Comparison of ENCODE assay signal across 8 cellular contexts in the genomic region with DNA sequence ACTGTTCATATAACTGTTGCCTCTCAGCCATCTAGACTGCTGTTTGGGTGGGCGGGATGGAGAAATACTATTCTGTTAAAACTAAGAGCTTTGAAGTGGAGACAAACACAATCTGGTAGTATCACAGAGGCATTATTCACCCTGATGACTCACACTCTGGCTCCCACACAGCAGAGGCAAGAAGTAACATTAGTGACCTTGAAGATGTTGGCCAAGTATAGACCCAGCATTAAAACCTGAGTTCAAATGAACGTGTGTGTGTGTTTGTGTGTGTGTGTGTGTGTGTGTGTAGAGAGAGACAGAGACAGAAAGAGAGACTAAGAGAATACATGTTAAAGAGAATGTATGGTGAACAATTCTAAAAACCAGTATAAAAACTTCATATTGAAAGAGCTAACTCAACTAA. TPM values are rescaled to one million over a fixed set of nuclear protein-coding genes. Genes with fewer than 3 reads are reported as not detected.
DNase-seq lines count a peak whose midpoint lies in the region; ATAC-seq, FAIRE-seq and TF ChIP-seq lines count a peak whose summit lies in the region.

No MANE protein-coding gene starts in this region.

- TF ChIP-seq RAD21 in K562 (CRISPR knock-in tag; conservative IDR thresholded peaks at IDR 0.05 in 1 of 2, IDR thresholded peaks at IDR 0.05 in 1 of 2): peak in 1 of 2 experiments; percentile 11; a peak in 1 of 4 replicates

- H3K4me1 Mint-ChIP-seq in glutamatergic neuron (ENCODE audit: low read depth, unreplicated experiment): peaks cover 6% of the 10 kb centered on the region

- H4K20me1 ChIP-seq in K562 (replicated peaks; ENCODE audit: control insufficient read depth, insufficient read depth, low read length): no peaks in the 10 kb centered on the region

- no peaks in the 10 kb centered on the region for H3K9me3 ChIP-seq in K562 (replicated peaks; ENCODE audit: control insufficient read depth, insufficient read depth, low read depth, low read length)
- H3K9me3 ChIP-seq in psoas muscle: no peaks in the 10 kb centered on the region

- WGBS in K562 (ENCODE audit: insufficient coverage, low coverage, missing lambda C conversion rate): 11% methylated on average over 2 of the region's 2 CpGs
- 43 to 66% (median 51%) methylated on average over 2 of the region's 2 CpGs for WGBS in psoas muscle, 3 donors

- peak overlapping the region; percentile 77 for H3K4me2 ChIP-seq in K562 (ENCODE audit: insufficient read depth, low read length)

- TF ChIP-seq POLR2A in K562 (conservative IDR thresholded peaks at IDR 0.05): no peak

- BruUV-seq in K562 (replicated peaks; lab: Mats Ljungman, UMichigan): no TSS peak

- H3K79me2 ChIP-seq in K562 (ENCODE audit: control insufficient read depth, insufficient read depth, low read length): no peaks in the 10 kb centered on the region

- TF ChIP-seq EP300 in K562 (IDR thresholded peaks at IDR 0.05; ENCODE audit: low read length): peak; percentile 69; the same call in 1 of the 2 replicates

- CTCF ChIA-PET in K562 (lab: Yijun Ruan, JAX; ENCODE audit: low intra/inter-chr PET ratio): no interaction called here

- no peaks in the 10 kb centered on the region for H3K36me3 Mint-ChIP-seq in glutamatergic neuron (ENCODE audit: unreplicated experiment)

- H3K27ac ChIP-seq in K562 (ENCODE audit: extremely low read depth, low read depth, low read length) (peak overlapping the region; percentile 40; the same call in 2 of the 3 replicates), psoas muscle (no peak overlapping the region)

- H3K9me3 Mint-ChIP-seq in glutamatergic neuron (ENCODE audit: unreplicated experiment): peaks cover 2% of the 10 kb centered on the region

- peak overlapping the region; percentile 41; the same call in 1 of the 2 replicates for H2AFZ ChIP-seq in K562 (ENCODE audit: low read depth, low read length)

- TF ChIP-seq CTCF in K562 (IDR thresholded peaks at IDR 0.05 in 2 of 3, conservative IDR thresholded peaks at IDR 0.05 in 1 of 3; ENCODE audit: insufficient read depth in 2 of 3, low read depth in 1 of 3, low read length in 3 of 3): no peak
- no peak for TF ChIP-seq CTCF in psoas muscle (IDR thresholded peaks at IDR 0.05)
- no peak for TF ChIP-seq CTCF in glutamatergic neuron (IDR thresholded peaks at IDR 0.05; ENCODE audit: partially characterized antibody, unreplicated experiment)

- no peaks in the 10 kb centered on the region for H3K9me1 ChIP-seq in K562 (ENCODE audit: control insufficient read depth, insufficient read depth, low read length)

- intact Hi-C loops in K562 (cut with micrococcal nuclease) (loop anchor here (2.0 kb wide), 1 partner anchor 22 kb away; a partner anchor contains a TSS), psoas muscle (cut with DNase I) (no loop called here)

- H3K36me3 ChIP-seq in K562 (ENCODE audit: control insufficient read depth, insufficient read depth, low read length): no peaks in the 10 kb centered on the region
- H3K36me3 ChIP-seq in psoas muscle (ENCODE audit: insufficient read depth in 1 of 2, low read depth in 1 of 2): no peaks in the 10 kb centered on the region

- H3K4me1 ChIP-seq in K562 (replicated peaks in 1 of 2; ENCODE audit: control insufficient read depth in 2 of 2, insufficient read depth in 2 of 2, low read length in 2 of 2): peaks cover 23 to 40% of the 10 kb centered on the region in 2 experiments
- H3K4me1 ChIP-seq in psoas muscle: no peaks in the 10 kb centered on the region

- in situ Hi-C loops in K562 (cut with MboI): no loop called here

- POLR2A ChIA-PET in K562 (lab: Yijun Ruan, JAX): interaction anchor here (0.6 to 2.5 kb wide), 11 partner anchors 8 to 574 kb away, joined by 3 to 11 read pairs (median 4); a partner anchor contains a TSS

- H3K27ac Mint-ChIP-seq in glutamatergic neuron (ENCODE audit: unreplicated experiment): no peak overlapping the region

- no peak overlapping the region for H3K4me3 Mint-ChIP-seq in glutamatergic neuron (ENCODE audit: unreplicated experiment)

- H3K27me3 ChIP-seq in K562 (ENCODE audit: control insufficient read depth in 2 of 2, insufficient read depth in 2 of 2, low read length in 2 of 2) (no peaks in the 10 kb centered on the region), psoas muscle (ENCODE audit: insufficient read depth in 3 of 3, low read length in 2 of 3) (no peaks in the 10 kb centered on the region)

- ATAC-seq in HG02973 (IDR thresholded peaks at IDR 0.05; ENCODE audit: unreplicated experiment) (peak; percentile 34), K562 (peak; percentile 90), psoas muscle (peak; percentile 47 to 68 (median 58)), HG03139 (IDR thresholded peaks at IDR 0.05; ENCODE audit: unreplicated experiment) (no peak)

- peaks cover 2% of the 10 kb centered on the region for H3K27me3 Mint-ChIP-seq in glutamatergic neuron (ENCODE audit: unreplicated experiment)

- FAIRE-seq in K562 (lab: Jason Lieb, UNC): peak; percentile 95

- DNase-seq in T-helper 9 cell (peak; percentile 16), K562 (ENCODE audit: extremely low read depth in 1 of 4, low spot score in 3 of 4) (peak; percentile 46 to 88 (median 63)), psoas muscle (peak in 1 of 2 donors; percentile 25), glutamatergic neuron (no peak), NAMALWA (ENCODE audit: low spot score) (no peak), NCI-H1417 (lab: John Stamatoyannopoulos, UW) (no peak)

- H3K4me3 ChIP-seq in K562 (no peak overlapping the region), psoas muscle (no peak overlapping the region)

- no peak overlapping the region; a peak in 1 of 4 replicates for H3K9ac ChIP-seq in K562 (ENCODE audit: insufficient read depth in 1 of 2, low read depth in 2 of 2, low read length in 2 of 2)

TF ChIP-seq in K562, 482 proteins besides CTCF, POLR2A, EP300 and RAD21 (continues in another document):
- TF ChIP-seq TCF7 (IDR thresholded peaks at IDR 0.05; ENCODE audit: borderline replicate concordance) (peak; percentile 97), KDM2B (CRISPR knock-in tag; IDR thresholded peaks at IDR 0.05) (no peak), JUND (IDR thresholded peaks at IDR 0.05; ENCODE audit: borderline replicate concordance, low read depth, low read length) (peak; percentile 99), JUND (tag; IDR thresholded peaks at IDR 0.05; ENCODE audit: borderline replicate concordance, low read depth, low read length) (peak; percentile 99), CREB1 (IDR thresholded peaks at IDR 0.05) (peak; percentile 32; the same call in 1 of the 2 replicates), CREB1 (CRISPR knock-in tag; IDR thresholded peaks at IDR 0.05) (no peak), DMBX1 (CRISPR knock-in tag; IDR thresholded peaks at IDR 0.05; ENCODE audit: borderline replicate concordance) (peak; percentile 53; the same call in 1 of the 2 replicates), NFE2 (IDR thresholded peaks at IDR 0.05; ENCODE audit: low read depth) (0 out of 2 replicates have a peak, but pooled peaks have one; percentile 32), SMAD4 (CRISPR knock-in tag; conservative IDR thresholded peaks at IDR 0.05) (0 out of 2 replicates have a peak, but pooled peaks have one; percentile 12), MYNN (IDR thresholded peaks at IDR 0.05) (0 out of 2 replicates have a peak, but pooled peaks have one; percentile 58), MYNN (CRISPR knock-in tag; IDR thresholded peaks at IDR 0.05) (no peak), TAL1 (IDR thresholded peaks at IDR 0.05) (peak; percentile 50), TAF1 (IDR thresholded peaks at IDR 0.05; ENCODE audit: control insufficient read depth, extremely low read depth, insufficient read depth, low read length, severe bottlenecking) (peak; percentile 16)
- TF ChIP-seq, protein P1, sequence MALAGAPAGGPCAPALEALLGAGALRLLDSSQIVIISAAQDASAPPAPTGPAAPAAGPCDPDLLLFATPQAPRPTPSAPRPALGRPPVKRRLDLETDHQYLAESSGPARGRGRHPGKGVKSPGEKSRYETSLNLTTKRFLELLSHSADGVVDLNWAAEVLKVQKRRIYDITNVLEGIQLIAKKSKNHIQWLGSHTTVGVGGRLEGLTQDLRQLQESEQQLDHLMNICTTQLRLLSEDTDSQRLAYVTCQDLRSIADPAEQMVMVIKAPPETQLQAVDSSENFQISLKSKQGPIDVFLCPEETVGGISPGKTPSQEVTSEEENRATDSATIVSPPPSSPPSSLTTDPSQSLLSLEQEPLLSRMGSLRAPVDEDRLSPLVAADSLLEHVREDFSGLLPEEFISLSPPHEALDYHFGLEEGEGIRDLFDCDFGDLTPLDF (CRISPR knock-in tag; IDR thresholded peaks at IDR 0.05): no peak
- TF ChIP-seq, protein P2, sequence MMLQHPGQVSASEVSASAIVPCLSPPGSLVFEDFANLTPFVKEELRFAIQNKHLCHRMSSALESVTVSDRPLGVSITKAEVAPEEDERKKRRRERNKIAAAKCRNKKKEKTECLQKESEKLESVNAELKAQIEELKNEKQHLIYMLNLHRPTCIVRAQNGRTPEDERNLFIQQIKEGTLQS (IDR thresholded peaks at IDR 0.05): peak; percentile 98
- TF ChIP-seq, protein P2 (CRISPR knock-in tag; conservative IDR thresholded peaks at IDR 0.05): no peak; the same call in 1 of the 2 replicates

RNA-seq across cellular contexts. Expression of a gene that starts 22.5 kb away (rescaled TPM):
- total RNA-seq in K562 (2011; cell fraction: chromatin; rRNA removed; ENCODE audit: low replicate concordance): 38.7 and 52.9 TPM in 2 replicates
- total RNA-seq in K562 (2011; cell fraction: nucleolus; rRNA removed): 26.2 and 27.5 TPM in 2 replicates
- 35.6 and 47.0 TPM in 2 replicates for total RNA-seq in K562 (2011; cell fraction: nucleoplasm; rRNA removed)
- total RNA-seq in K562 (2014; rRNA removed) (4.3 and 4.4 TPM in 2 replicates), K562 (2014; rRNA removed; fragmentation: Illumina TruSeq; extraction: Trizol) (6.8 and 6.9 TPM in 2 replicates), K562 (2015; rRNA removed; fragmentation: Illumina TruSeq; extraction: Trizol) (3.8 and 4.5 TPM in 2 replicates), K562 (2021) (12.0 and 14.3 TPM in 2 replicates), psoas muscle (10 to 100 TPM; 23.6 to 28.0 (median 25.4) TPM), glutamatergic neuron (ENCODE audit: unreplicated experiment) (36.3 TPM)
- polyA plus RNA-seq in K562 (2011; rRNA removed) (11.4 and 14.2 TPM in 2 replicates), K562 (2014; fragmentation: Illumina TruSeq; extraction: Trizol) (12.9 and 13.0 TPM in 2 replicates), K562 (2014; fragmentation: Nextera tagmentation; extraction: Ambion mirVana) (1 to 10 TPM; 4.7 to 7.9 TPM), K562 (2014; rRNA removed) (5.9 and 6.8 TPM in 2 replicates), psoas muscle (10 to 100 TPM in 2 of 3 donors, 1 to 10 TPM in 1; 9.5 to 24.1 (median 14.9) TPM)
- polyA plus RNA-seq in K562 (2011; cell fraction: cytosol; rRNA removed): 6.6 and 10.6 TPM in 2 replicates
- 12.8 and 15.9 TPM in 2 replicates for polyA plus RNA-seq in K562 (2011; cell fraction: nucleus; rRNA removed)
- polyA plus RNA-seq in K562 (2012): 8.5 and 14.6 TPM in 2 replicates
- polyA minus RNA-seq in K562 (2011; rRNA and poly(A)+ RNA removed): 21.8 and 29.3 TPM in 2 replicates
- polyA minus RNA-seq in K562 (2011; cell fraction: cytosol; rRNA and poly(A)+ RNA removed): 10.3 and 12.3 TPM in 2 replicates
- polyA minus RNA-seq in K562 (2011; cell fraction: nucleus; rRNA and poly(A)+ RNA removed): 14.8 and 26.1 TPM in 2 replicates

Comparison
In these comparisons a context has a peak if more than half of its experiments do, and no peak if none do; other contexts are left out.
1. DNase-seq: peak in T-helper 9 cell (single experiment) and K562 (4 of 4); none in glutamatergic neuron (single experiment), NAMALWA (single experiment) and NCI-H1417 (0 of 3).